15 cellular contexts compared by ENCODE assay signal in genomic region chr7:100433276-100433591, GRCh38. TPM values are rescaled to one million over a fixed set of nuclear protein-coding genes. Genes with fewer than 3 reads are reported as not detected.
DNase-seq lines count a peak whose midpoint lies in the region; ATAC-seq and TF ChIP-seq lines count a peak whose summit lies in the region.
"Had no signal": no experiment of that assay in that cellular context is flagged by ENCODE, and none has a peak within 500 bp of the region (broad histone marks: within the 10 kb centered on the region; RNA-seq: fewer than 3 reads in every experiment).

No MANE protein-coding gene starts in this region.

- ATAC-seq in stimulated activated effector memory CD8-positive, alpha-beta T cell treated with anti-CD3 and anti-CD28 coated beads, Interleukin-12 subunit alpha, Interleukin-12 subunit beta, amount 100 ng/mL, for 72 hours, result no peak
- ATAC-seq in GM19328 (IDR thresholded peaks at IDR 0.05; ENCODE audit: unreplicated experiment), result no peak

- POLR2A ChIA-PET in activated CD4-positive, alpha-beta T cell treated with anti-CD3 and anti-CD28 coated beads, Interleukin-2, amount 10 ng/mL, durations not matched to agents 7 days and 5 days (lab: Charles Lee), result interaction anchor here (1.3 kb wide), 1 partner anchor 11 kb away, joined by 6 read pairs; no protein-coding TSS in a partner anchor

- H3K36me3 Mint-ChIP-seq in activated CD4-positive, alpha-beta T cell treated with anti-CD3 and anti-CD28 coated beads, Interleukin-2, amount 10 ng/mL, durations not matched to agents 7 days and 5 days (ENCODE audit: low read depth), result peaks cover 60% of the 10 kb centered on the region
- peaks cover 43% of the 10 kb centered on the region for H3K36me3 Mint-ChIP-seq in brain
- peaks cover 81% of the 10 kb centered on the region for H3K36me3 Mint-ChIP-seq in stimulated activated effector memory CD8-positive, alpha-beta T cell treated with anti-CD3 and anti-CD28 coated beads, Interleukin-12 subunit alpha, Interleukin-12 subunit beta, amount 100 ng/mL, for 72 hours

- peaks cover 52% of the 10 kb centered on the region for H3K36me3 ChIP-seq in OCI-LY1 (ENCODE audit: insufficient read depth, low read length)

- CTCF ChIA-PET in activated CD4-positive, alpha-beta T cell treated with anti-CD3 and anti-CD28 coated beads, Interleukin-2, amount 10 ng/mL, durations not matched to agents 7 days and 5 days (lab: Charles Lee), result no interaction called here

- no peaks in the 10 kb centered on the region for H3K27me3 ChIP-seq in OCI-LY1 (ENCODE audit: insufficient read depth, low read length)
- H3K27me3 ChIP-seq: ascending aorta, transverse colon had no signal

- no peak for DNase-seq in activated CD4-positive, alpha-beta T cell treated with anti-CD3 and anti-CD28 coated beads, Interleukin-2, amount 10 ng/mL, durations not matched to agents 7 days and 5 days
- DNase-seq in activated CD4-positive, alpha-beta T cell treated with anti-CD3 and anti-CD28 coated beads for 1 hour, result no peak
- no peak for DNase-seq in stimulated activated effector memory CD8-positive, alpha-beta T cell treated with anti-CD3 and anti-CD28 coated beads, Interleukin-12 subunit alpha, Interleukin-12 subunit beta, amount 100 ng/mL, for 72 hours (ENCODE audit: low spot score in 2 of 2)
- no peak for DNase-seq in dedifferentiated amniotic fluid mesenchymal stem cell (ENCODE audit: extremely low spot score)
- DNase-seq in stimulated activated CD4-positive, alpha-beta T cell treated with anti-CD3 and anti-CD28 coated beads, Interleukin-15, amount 100 ng/mL, for 24 hours, result no peak
- DNase-seq: effector CD4-positive, alpha-beta T cell; NCI-H1048; NCI-H226; transverse colon had no signal

- H3F3A ChIP-seq in OCI-LY1 (ENCODE audit: insufficient read depth, low read length), result 0 out of 2 replicates have a peak, but pooled peaks cover 9% of the 10 kb centered on the region

- peaks cover 68% of the 10 kb centered on the region for H3K4me1 Mint-ChIP-seq in activated CD4-positive, alpha-beta T cell treated with anti-CD3 and anti-CD28 coated beads, Interleukin-2, amount 10 ng/mL, durations not matched to agents 7 days and 5 days
- H3K4me1 Mint-ChIP-seq in brain, result peaks cover 61% of the 10 kb centered on the region
- peaks cover 66% of the 10 kb centered on the region for H3K4me1 Mint-ChIP-seq in stimulated activated effector memory CD8-positive, alpha-beta T cell treated with anti-CD3 and anti-CD28 coated beads, Interleukin-12 subunit alpha, Interleukin-12 subunit beta, amount 100 ng/mL, for 72 hours

- H3K4me2 ChIP-seq in OCI-LY1 (ENCODE audit: low read length), result no peak overlapping the region; the same call in 1 of the 2 replicates

- H3K4me1 ChIP-seq in OCI-LY1 (ENCODE audit: insufficient read depth, low read length, severe bottlenecking), result peaks cover 61% of the 10 kb centered on the region

- H3K4me3 Mint-ChIP-seq in activated CD4-positive, alpha-beta T cell treated with anti-CD3 and anti-CD28 coated beads, Interleukin-2, amount 10 ng/mL, durations not matched to agents 7 days and 5 days, result no peak overlapping the region
- peak overlapping the region; percentile 88 to 94 (median 92) for H3K4me3 Mint-ChIP-seq in brain
- H3K4me3 Mint-ChIP-seq in stimulated activated effector memory CD8-positive, alpha-beta T cell treated with anti-CD3 and anti-CD28 coated beads, Interleukin-12 subunit alpha, Interleukin-12 subunit beta, amount 100 ng/mL, for 72 hours, result peak overlapping the region; percentile 95

- H3K9ac ChIP-seq in OCI-LY1 (ENCODE audit: low read length), result no peak overlapping the region; the same call in 1 of the 2 replicates

- no peaks in the 10 kb centered on the region for H4K20me1 ChIP-seq in OCI-LY1 (ENCODE audit: insufficient read depth, low read length)

- H2AFZ ChIP-seq in OCI-LY1 (ENCODE audit: low read length), result no peak overlapping the region

- peak overlapping the region; percentile 93 for H3K27ac Mint-ChIP-seq in activated CD4-positive, alpha-beta T cell treated with anti-CD3 and anti-CD28 coated beads, Interleukin-2, amount 10 ng/mL, durations not matched to agents 7 days and 5 days
- H3K27ac Mint-ChIP-seq in brain, result peak overlapping the region in 3 of 5 experiments; percentile 92 to 98 (median 96)
- peak overlapping the region; percentile 95 for H3K27ac Mint-ChIP-seq in stimulated activated effector memory CD8-positive, alpha-beta T cell treated with anti-CD3 and anti-CD28 coated beads, Interleukin-12 subunit alpha, Interleukin-12 subunit beta, amount 100 ng/mL, for 72 hours

- peak overlapping the region; percentile 92 for H3K27ac ChIP-seq in OCI-LY1 (ENCODE audit: low read depth, low read length, poor library complexity, severe bottlenecking)
- H3K27ac ChIP-seq: transverse colon had no signal

- no peaks in the 10 kb centered on the region for H3K9me3 Mint-ChIP-seq in activated CD4-positive, alpha-beta T cell treated with anti-CD3 and anti-CD28 coated beads, Interleukin-2, amount 10 ng/mL, durations not matched to agents 7 days and 5 days
- peaks cover 0 to 11% (median 0%) of the 10 kb centered on the region in 5 experiments for H3K9me3 Mint-ChIP-seq in brain
- H3K9me3 Mint-ChIP-seq in stimulated activated effector memory CD8-positive, alpha-beta T cell treated with anti-CD3 and anti-CD28 coated beads, Interleukin-12 subunit alpha, Interleukin-12 subunit beta, amount 100 ng/mL, for 72 hours, result no peaks in the 10 kb centered on the region

- TF ChIP-seq CTCF in OCI-LY1 (IDR thresholded peaks at IDR 0.05; ENCODE audit: low read length), result no peak
- no peak for TF ChIP-seq CTCF in brain (conservative IDR thresholded peaks at IDR 0.05)

- H3K9me2 ChIP-seq in OCI-LY1 (ENCODE audit: low read depth, low read length), result no peaks in the 10 kb centered on the region

- no peaks in the 10 kb centered on the region for H3K27me3 Mint-ChIP-seq in activated CD4-positive, alpha-beta T cell treated with anti-CD3 and anti-CD28 coated beads, Interleukin-2, amount 10 ng/mL, durations not matched to agents 7 days and 5 days
- peaks cover 19% of the 10 kb centered on the region for H3K27me3 Mint-ChIP-seq in brain

- H3K79me2 ChIP-seq in OCI-LY1 (ENCODE audit: insufficient read depth, low read length), result peaks cover 6% of the 10 kb centered on the region; the same call in 1 of the 2 replicates

- H3K9me3 ChIP-seq in OCI-LY1 (ENCODE audit: low read length), result no peaks in the 10 kb centered on the region
- H3K9me3 ChIP-seq: ascending aorta, transverse colon had no signal

- no peak overlapping the region for H3K4me3 ChIP-seq in OCI-LY1 (ENCODE audit: low read depth, low read length, poor library complexity, severe bottlenecking)
- H3K4me3 ChIP-seq: ascending aorta, skin epidermis, transverse colon had no signal

RNA-seq across cellular contexts. Expression of gene PPP1R35, which starts 3.1 kb away (rescaled TPM):
- total RNA-seq in activated CD4-positive, alpha-beta T cell treated with anti-CD3 and anti-CD28 coated beads, Interleukin-2, amount 10 ng/mL, durations not matched to agents 7 days and 5 days, result 10 to 100 TPM; 67.9 to 77.9 TPM
- 34.4 TPM for polyA plus RNA-seq in brain (ENCODE audit: insufficient read depth, low read depth, low replicate concordance)

RNA-seq across cellular contexts. Expression of gene MEPCE, which starts 3.6 kb away (rescaled TPM):
- 10 to 100 TPM; 49.1 to 50.5 TPM for total RNA-seq in activated CD4-positive, alpha-beta T cell treated with anti-CD3 and anti-CD28 coated beads, Interleukin-2, amount 10 ng/mL, durations not matched to agents 7 days and 5 days
- polyA plus RNA-seq in brain (ENCODE audit: insufficient read depth, low read depth, low replicate concordance), result 57.4 TPM

RNA-seq across cellular contexts. Expression of gene ZCWPW1, which starts 4.7 kb away (rescaled TPM):
- total RNA-seq in activated CD4-positive, alpha-beta T cell treated with anti-CD3 and anti-CD28 coated beads, Interleukin-2, amount 10 ng/mL, durations not matched to agents 7 days and 5 days, result 1 to 10 TPM; 2.4 to 2.7 TPM
- polyA plus RNA-seq in brain (ENCODE audit: insufficient read depth, low read depth, low replicate concordance), result 6.4 TPM
- total RNA-seq: ascending aorta had no signal

RNA-seq across cellular contexts. Expression of gene SPACDR, which starts 30.8 kb away (rescaled TPM):
- 1 to 10 TPM; 3.0 to 4.1 TPM for total RNA-seq in activated CD4-positive, alpha-beta T cell treated with anti-CD3 and anti-CD28 coated beads, Interleukin-2, amount 10 ng/mL, durations not matched to agents 7 days and 5 days
- polyA plus RNA-seq in brain (ENCODE audit: insufficient read depth, low read depth, low replicate concordance), result 1.6 TPM
- total RNA-seq: ascending aorta, kidney epithelial cell, transverse colon had no signal

RNA-seq across cellular contexts. Expression of gene TSC22D4, which starts 45.8 kb away (rescaled TPM):
- 100 to 1,000 TPM; 113 to 128 TPM for total RNA-seq in activated CD4-positive, alpha-beta T cell treated with anti-CD3 and anti-CD28 coated beads, Interleukin-2, amount 10 ng/mL, durations not matched to agents 7 days and 5 days
- 383 TPM for polyA plus RNA-seq in brain (ENCODE audit: insufficient read depth, low read depth, low replicate concordance)
